In the genomic region with DNA sequence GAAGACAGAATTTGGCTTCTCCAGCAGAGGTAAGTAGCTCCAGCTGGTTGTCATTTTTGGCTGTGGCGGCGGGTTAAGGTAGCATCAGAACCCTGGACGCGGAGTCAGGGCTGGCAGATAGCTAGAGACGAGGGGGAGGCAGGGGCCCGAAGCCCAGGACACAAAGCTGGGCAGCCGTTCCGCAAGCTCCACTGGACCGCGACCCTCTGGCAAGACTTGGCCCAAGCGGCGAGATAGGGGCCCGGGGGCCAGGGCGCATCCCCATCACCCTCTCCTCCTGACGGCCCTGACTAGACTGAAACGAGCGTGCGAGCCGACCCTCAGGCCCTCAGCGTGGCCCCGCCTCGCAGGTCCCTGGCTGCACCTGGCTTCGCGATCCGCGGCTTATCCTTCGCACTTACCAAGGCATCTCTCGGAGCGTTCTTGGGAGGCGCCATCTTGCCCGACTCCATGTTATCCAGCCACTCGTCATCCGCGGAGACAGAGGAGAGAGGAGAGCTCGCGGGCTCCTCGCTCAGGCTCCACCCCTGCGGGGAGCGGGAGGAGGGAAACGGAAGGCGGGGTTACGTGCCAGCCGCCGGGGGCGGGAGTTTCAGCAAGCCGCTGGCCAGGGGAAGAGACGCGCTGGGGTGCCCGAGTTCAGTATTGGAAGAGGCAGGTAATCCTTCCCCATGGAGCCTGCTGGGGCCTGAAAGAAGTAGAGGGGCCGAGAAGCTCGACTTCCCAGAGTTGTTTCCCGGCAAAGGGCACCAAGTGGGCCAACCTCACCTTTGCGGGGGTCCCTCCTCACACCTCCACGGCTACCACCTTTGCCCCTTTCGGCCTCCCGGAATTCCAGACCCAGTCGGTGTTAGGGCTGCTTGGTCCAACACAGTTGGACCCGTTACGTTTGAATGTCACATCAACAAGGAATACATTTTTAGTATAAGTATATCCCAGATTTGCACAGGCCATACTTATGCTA, we compare ENCODE assay signal across 8 cellular contexts. TPM values are rescaled to one million over a fixed set of nuclear protein-coding genes. Genes with fewer than 3 reads are reported as not detected.
DNase-seq lines count a peak whose midpoint lies in the region; ATAC-seq, FAIRE-seq and TF ChIP-seq lines count a peak whose summit lies in the region.

A gene with protein sequence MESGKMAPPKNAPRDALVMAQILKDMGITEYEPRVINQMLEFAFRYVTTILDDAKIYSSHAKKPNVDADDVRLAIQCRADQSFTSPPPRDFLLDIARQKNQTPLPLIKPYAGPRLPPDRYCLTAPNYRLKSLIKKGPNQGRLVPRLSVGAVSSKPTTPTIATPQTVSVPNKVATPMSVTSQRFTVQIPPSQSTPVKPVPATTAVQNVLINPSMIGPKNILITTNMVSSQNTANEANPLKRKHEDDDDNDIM (minus strand): TSS at position 491 of the 964 bp plus-strand sequence. CDS start 39 bp downstream, at position 452.

- no peaks in the 10 kb centered on the region for H3K9me3 ChIP-seq in uterus

- H3K36me3 ChIP-seq in uterus = no peaks in the 10 kb centered on the region

- peaks cover 3% of the 10 kb centered on the region for H3K36me3 Mint-ChIP-seq in T-helper 1 cell treated with Interleukin-12 subunit alpha and Interleukin-12 subunit beta and Interleukin-4 antibody, amounts not matched to agents 30 μg/mL and 1 μg/mL, for 36 hours (ENCODE audit: low read depth)

- no peaks in the 10 kb centered on the region for H3K9me3 Mint-ChIP-seq in T-helper 1 cell treated with Interleukin-12 subunit alpha and Interleukin-12 subunit beta and Interleukin-4 antibody, amounts not matched to agents 30 μg/mL and 1 μg/mL, for 36 hours

- H3K4me1 ChIP-seq in uterus = no peaks in the 10 kb centered on the region

- peak within 1 kb of the TSS; percentile 90 for H3K4me3 Mint-ChIP-seq in T-helper 1 cell treated with Interleukin-12 subunit alpha and Interleukin-12 subunit beta and Interleukin-4 antibody, amounts not matched to agents 30 μg/mL and 1 μg/mL, for 36 hours

- H3K4me3 ChIP-seq in uterus = peak within 1 kb of the TSS; percentile 69 to 71

- H3K27ac ChIP-seq in uterus = peak within 1 kb of the TSS; percentile 85 to 91

- H3K27me3 Mint-ChIP-seq in T-helper 1 cell treated with Interleukin-12 subunit alpha and Interleukin-12 subunit beta and Interleukin-4 antibody, amounts not matched to agents 30 μg/mL and 1 μg/mL, for 36 hours (ENCODE audit: low read depth) = no peaks in the 10 kb centered on the region

- peak; percentile 70 for DNase-seq in GM12892 (ENCODE audit: insufficient read length)
- peak; percentile 49 for DNase-seq in NCI-H1436 treated with DMSO at 0.1 percent for 48 hours (lab: John Stamatoyannopoulos, UW)
- peak; percentile 1 to 85 (median 66) for DNase-seq in amygdala (lab: John Stamatoyannopoulos, UW)
- peak; percentile 89 for DNase-seq in left ventricle myocardium superior
- DNase-seq in pulmonary artery endothelial cell (ENCODE audit: low read depth, low spot score) = peak; percentile 26
- DNase-seq in uterus = peak; percentile 82 to 85

- H3K4me1 Mint-ChIP-seq in T-helper 1 cell treated with Interleukin-12 subunit alpha and Interleukin-12 subunit beta and Interleukin-4 antibody, amounts not matched to agents 30 μg/mL and 1 μg/mL, for 36 hours (ENCODE audit: low read depth) = peaks cover 6% of the 10 kb centered on the region

- peak within 1 kb of the TSS; percentile 93 for H3K27ac Mint-ChIP-seq in T-helper 1 cell treated with Interleukin-12 subunit alpha and Interleukin-12 subunit beta and Interleukin-4 antibody, amounts not matched to agents 30 μg/mL and 1 μg/mL, for 36 hours

- intact Hi-C loops in left ventricle myocardium superior (cut with micrococcal nuclease) = no loop called here
- intact Hi-C loops in uterus (cut with DNase I; ENCODE audit: low total_unique reads) = no loop called here

- FAIRE-seq in GM12892 (lab: Jason Lieb, UNC) = peak; percentile 83

- no peak for TF ChIP-seq CTCF in uterus (IDR thresholded peaks at IDR 0.05)

- TF ChIP-seq POLR2A in GM12892 (IDR thresholded peaks at IDR 0.05; ENCODE audit: low read depth, low read length) (peak; percentile 60; the same call in 1 of the 2 replicates), uterus (IDR thresholded peaks at IDR 0.05) (peak; percentile 30 to 43)

- ATAC-seq in HG02840 (IDR thresholded peaks at IDR 0.05; ENCODE audit: low FRiP score, unreplicated experiment) (peak; percentile 89), left ventricle myocardium superior (peak; percentile 100)

- H3K27me3 ChIP-seq in uterus = no peaks in the 10 kb centered on the region

RNA-seq across cellular contexts. Expression of the gene that starts here (rescaled TPM):
- 19.1 TPM for polyA plus RNA-seq in GM12892 (2012; ENCODE audit: missing spikeins)
- total RNA-seq in left ventricle myocardium superior (19.1 TPM), pulmonary artery endothelial cell (20.2 and 25.9 TPM in 2 replicates), uterus (10 to 100 TPM; 10.2 to 44.2 (median 32.2) TPM)

Comparison
In these comparisons a context has a peak if more than half of its experiments do, and no peak if none do; other contexts are left out.
1. Peak in every context shown above with its lines: DNase-seq, ATAC-seq, H3K4me3 ChIP-seq and H3K27ac ChIP-seq.
2. DNase-seq: peak in every context shown above with its lines; median percentile 89 in left ventricle myocardium superior; 84 in uterus; 70 in GM12892; 66 in amygdala; 49 in NCI-H1436 treated with DMSO at 0.1 percent for 48 hours; 26 in pulmonary artery endothelial cell.